10 cellular contexts compared by ENCODE assay signal in genomic region chr1:33327587-33328325, GRCh38. TPM values are rescaled to one million over a fixed set of nuclear protein-coding genes. Genes with fewer than 3 reads are reported as not detected.
DNase-seq lines count a peak whose midpoint lies in the region; ATAC-seq and TF ChIP-seq lines count a peak whose summit lies in the region.
"Had no signal": no experiment of that assay in that cellular context is flagged by ENCODE, and none has a peak within 500 bp of the region (broad histone marks: within the 10 kb centered on the region; RNA-seq: fewer than 3 reads in every experiment).

No MANE protein-coding gene starts in this region.

- DNase-seq in AG04449 (ENCODE audit: low read depth, low spot score) (peak; percentile 96), M059J (ENCODE audit: low read depth) (peak; percentile 99), breast epithelium (ENCODE audit: low spot score in 2 of 2) (peak in 1 of 2 donors; percentile 53), lung (ENCODE audit: low spot score) (peak; percentile 69), NCI-H1048 (lab: John Stamatoyannopoulos, UW) (no peak), posterior vena cava (ENCODE audit: low spot score) (no peak)

- WGBS in lung, 2 donors = 48 to 52% methylated on average over 9 of the region's 9 CpGs

- intact Hi-C loops in breast epithelium (cut with DNase I; ENCODE audit: low total_unique reads) = loop anchor here (2.0 kb wide), 1 partner anchor 71 kb away; the partner anchor contains the start of gene ZNF362
- intact Hi-C loops in posterior vena cava (cut with DNase I) = no loop called here

- peaks cover 4 to 19% of the 10 kb centered on the region in 2 donors for H3K4me1 ChIP-seq in breast epithelium
- H3K4me1 ChIP-seq in lung (ENCODE audit: control insufficient read depth in 2 of 2, insufficient read depth in 2 of 2, low read length in 2 of 2) = peaks cover 10 to 20% of the 10 kb centered on the region in 2 donors

- H3K9me3 ChIP-seq in breast epithelium = no peaks in the 10 kb centered on the region
- no peaks in the 10 kb centered on the region for H3K9me3 ChIP-seq in lung (ENCODE audit: control insufficient read depth in 2 of 2, insufficient read depth in 1 of 2, low read length in 1 of 2)

- CTCF ChIA-PET in AG04449 (lab: Yijun Ruan, JAX) = interaction anchor here (1.1 to 3.9 kb wide), 6 partner anchors 11 to 144 kb away, joined by 4 to 17 read pairs (median 9); partner anchors contain the start of gene ZSCAN20

- H3K27ac ChIP-seq in breast epithelium (peak overlapping the region; percentile 54 to 57), lung (ENCODE audit: low read depth in 1 of 2, low read length in 1 of 2) (peak overlapping the region in 1 of 2 donors; percentile 62)

- H3K36me3 ChIP-seq in breast epithelium = peaks cover 21% of the 10 kb centered on the region
- H3K36me3 ChIP-seq in lung (ENCODE audit: control insufficient read depth in 2 of 2, insufficient read depth in 2 of 2, low read length in 2 of 2) = peaks cover 69 to 87% of the 10 kb centered on the region in 2 donors

- no peak for TF ChIP-seq CTCF in AG04449 (IDR thresholded peaks at IDR 0.05; ENCODE audit: insufficient read depth, low read length, missing control alignments)
- no peak for TF ChIP-seq CTCF in breast epithelium (IDR thresholded peaks at IDR 0.05)
- TF ChIP-seq CTCF in lung (IDR thresholded peaks at IDR 0.05; ENCODE audit: control extremely low read depth, extremely low read depth) = no peak

- H3K27me3 ChIP-seq in breast epithelium = no peaks in the 10 kb centered on the region
- no peaks in the 10 kb centered on the region for H3K27me3 ChIP-seq in lung (ENCODE audit: control insufficient read depth, insufficient read depth)

- peak; percentile 50 for ATAC-seq in lung (ENCODE audit: insufficient read depth, low FRiP score)
- ATAC-seq in GM18498 (IDR thresholded peaks at IDR 0.05; ENCODE audit: unreplicated experiment) = no peak
- no peak for ATAC-seq in GM21360 (IDR thresholded peaks at IDR 0.05; ENCODE audit: unreplicated experiment)

- H3K4me3 ChIP-seq in AG04449 (ENCODE audit: low read depth, low read length) (no peak overlapping the region), breast epithelium (no peak overlapping the region), lung (no peak overlapping the region)

- POLR2A ChIA-PET in AG04449 (lab: Yijun Ruan, JAX) = interaction anchor here (1.0 to 1.2 kb wide), 2 partner anchors 14 to 19 kb away, joined by 4 to 6 read pairs; no protein-coding TSS in a partner anchor

- TF ChIP-seq POLR2A in breast epithelium (IDR thresholded peaks at IDR 0.05) = no peak

RNA-seq across cellular contexts. Expression of gene A3GALT2, which starts 6.9 kb away (rescaled TPM):
- not detected in 2 replicates for total RNA-seq in M059J (2014; rRNA removed; shearing (Covaris generic))
- total RNA-seq in breast epithelium = not detected
- total RNA-seq in lung = under 1 TPM in 1 of 2 donors, not detected in 1; 0.28 TPM
- under 1 TPM in 1 of 2 donors, not detected in 1; 0.07 TPM for polyA plus RNA-seq in lung
- total RNA-seq in posterior vena cava = under 1 TPM in 1 of 2 donors, not detected in 1; 0.24 TPM
- total RNA-seq: pulmonary artery endothelial cell had no signal
- polyA plus RNA-seq: IgD-negative memory B cell had no signal

Comparison
In these comparisons a context has a peak if more than half of its experiments do, and no peak if none do; other contexts are left out.
1. DNase-seq: peak in AG04449 (single experiment), M059J (single experiment) and lung (single experiment); none in NCI-H1048 (single experiment) and posterior vena cava (single experiment).